ENCODE assay signal across 17 cellular contexts in genomic region chr18:31454066-31454708, GRCh38. TPM values are rescaled to one million over a fixed set of nuclear protein-coding genes. Genes with fewer than 3 reads are reported as not detected.
A peak's percentile ranks its signal among the peaks of the same experiment; 100 is the strongest.
DNase-seq lines count a peak whose midpoint lies in the region; ATAC-seq and TF ChIP-seq lines count a peak whose summit lies in the region.
"Had no signal": no experiment of that assay in that cellular context is flagged by ENCODE, and none has a peak within 500 bp of the region (broad histone marks: within the 10 kb centered on the region; RNA-seq: fewer than 3 reads in every experiment).

No MANE protein-coding gene starts in this region.

- H3K9me3 ChIP-seq in mucosa of descending colon: no peaks in the 10 kb centered on the region
- H3K9me3 ChIP-seq: psoas muscle had no signal

- DNase-seq in EH (ENCODE audit: low read depth) (peak; percentile 42), RKO (ENCODE audit: low spot score) (peak; percentile 81), choroid plexus epithelial cell (ENCODE audit: low read depth) (peak; percentile 79), mucosa of descending colon (no peak), KG1 (lab: John Stamatoyannopoulos, UW) (no peak)
- no peak for DNase-seq in activated CD4-positive, alpha-beta T cell treated with anti-CD3 and anti-CD28 coated beads, Interleukin-2, amount 10 ng/mL, durations not matched to agents 7 days and 5 days
- DNase-seq in activated CD4-positive, alpha-beta memory T cell treated with anti-CD3 and anti-CD28 coated beads for 36 hours: no peak
- DNase-seq: activated CD4-positive, alpha-beta T cell treated with anti-CD3 and anti-CD28 coated beads, Interleukin-2, amount 50 U/mL, for 1 hour; central memory CD4-positive, alpha-beta T cell; EL; NCI-H187; psoas muscle; stimulated activated CD4-positive, alpha-beta T cell treated with anti-CD3 and anti-CD28 coated beads, Interleukin-4, amount 100 ng/mL, for 24 hours; stimulated activated naive CD4-positive, alpha-beta T cell treated with Interleukin-2 at 50 U/mL for 16 hours; T-helper 1 cell had no signal

- no peaks in the 10 kb centered on the region for H3K36me3 ChIP-seq in mucosa of descending colon (ENCODE audit: low read depth)

- intact Hi-C loops in mucosa of descending colon (cut with DNase I, micrococcal nuclease): no loop called here
- intact Hi-C loops in activated CD4-positive, alpha-beta memory T cell treated with anti-CD3 and anti-CD28 coated beads for 36 hours (cut with micrococcal nuclease): no loop called here

- ATAC-seq in mucosa of descending colon (peak; percentile 47), GM19023 (IDR thresholded peaks at IDR 0.05; ENCODE audit: unreplicated experiment) (no peak)
- ATAC-seq: psoas muscle had no signal

- no peak overlapping the region for H3K27ac Mint-ChIP-seq in activated CD4-positive, alpha-beta T cell treated with anti-CD3 and anti-CD28 coated beads, Interleukin-2, amount 10 ng/mL, durations not matched to agents 7 days and 5 days
- no peak overlapping the region for H3K27ac Mint-ChIP-seq in activated CD4-positive, alpha-beta memory T cell treated with anti-CD3 and anti-CD28 coated beads for 36 hours
- H3K27ac Mint-ChIP-seq: activated T-helper 2 cell treated with anti-CD3 and anti-CD28 coated beads, Interferon-gamma antibody, Interleukin-2, Interleukin-4, amounts not matched to agents 10 μg/mL and 5 μg/mL and 100 μg/mL, durations not matched to agents 14 hours and 24 hours and 36 hours had no signal

- POLR2A ChIA-PET in activated CD4-positive, alpha-beta T cell treated with anti-CD3 and anti-CD28 coated beads, Interleukin-2, amount 10 ng/mL, durations not matched to agents 7 days and 5 days (lab: Charles Lee): no interaction called here
- POLR2A ChIA-PET in activated CD4-positive, alpha-beta memory T cell treated with anti-CD3 and anti-CD28 coated beads for 36 hours (lab: Charles Lee): no interaction called here

- CTCF ChIA-PET in activated CD4-positive, alpha-beta T cell treated with anti-CD3 and anti-CD28 coated beads, Interleukin-2, amount 10 ng/mL, durations not matched to agents 7 days and 5 days (lab: Charles Lee): no interaction called here
- CTCF ChIA-PET in activated CD4-positive, alpha-beta memory T cell treated with anti-CD3 and anti-CD28 coated beads for 36 hours (lab: Charles Lee): no interaction called here

- peaks cover 3% of the 10 kb centered on the region for H3K9me3 Mint-ChIP-seq in activated CD4-positive, alpha-beta T cell treated with anti-CD3 and anti-CD28 coated beads, Interleukin-2, amount 10 ng/mL, durations not matched to agents 7 days and 5 days
- H3K9me3 Mint-ChIP-seq in activated CD4-positive, alpha-beta memory T cell treated with anti-CD3 and anti-CD28 coated beads for 36 hours: no peaks in the 10 kb centered on the region
- H3K9me3 Mint-ChIP-seq: activated T-helper 2 cell treated with anti-CD3 and anti-CD28 coated beads, Interferon-gamma antibody, Interleukin-2, Interleukin-4, amounts not matched to agents 10 μg/mL and 5 μg/mL and 100 μg/mL, durations not matched to agents 14 hours and 24 hours and 36 hours had no signal

- no peak overlapping the region for H3K4me3 ChIP-seq in choroid plexus epithelial cell (ENCODE audit: low read depth, low read length)
- no peak overlapping the region for H3K4me3 ChIP-seq in mucosa of descending colon
- H3K4me3 ChIP-seq: psoas muscle had no signal

- H3K27me3 Mint-ChIP-seq in activated CD4-positive, alpha-beta T cell treated with anti-CD3 and anti-CD28 coated beads, Interleukin-2, amount 10 ng/mL, durations not matched to agents 7 days and 5 days: no peaks in the 10 kb centered on the region
- H3K27me3 Mint-ChIP-seq in activated CD4-positive, alpha-beta memory T cell treated with anti-CD3 and anti-CD28 coated beads for 36 hours: peaks cover 2% of the 10 kb centered on the region

- no peaks in the 10 kb centered on the region for H3K4me1 ChIP-seq in mucosa of descending colon (ENCODE audit: low read depth)
- H3K4me1 ChIP-seq: psoas muscle had no signal

- no peak overlapping the region for H3K4me3 Mint-ChIP-seq in activated CD4-positive, alpha-beta T cell treated with anti-CD3 and anti-CD28 coated beads, Interleukin-2, amount 10 ng/mL, durations not matched to agents 7 days and 5 days
- H3K4me3 Mint-ChIP-seq in activated CD4-positive, alpha-beta memory T cell treated with anti-CD3 and anti-CD28 coated beads for 36 hours: no peak overlapping the region

- H3K36me3 Mint-ChIP-seq in activated CD4-positive, alpha-beta T cell treated with anti-CD3 and anti-CD28 coated beads, Interleukin-2, amount 10 ng/mL, durations not matched to agents 7 days and 5 days (ENCODE audit: low read depth): no peaks in the 10 kb centered on the region
- no peaks in the 10 kb centered on the region for H3K36me3 Mint-ChIP-seq in activated CD4-positive, alpha-beta memory T cell treated with anti-CD3 and anti-CD28 coated beads for 36 hours

- no peaks in the 10 kb centered on the region for H3K4me1 Mint-ChIP-seq in activated CD4-positive, alpha-beta T cell treated with anti-CD3 and anti-CD28 coated beads, Interleukin-2, amount 10 ng/mL, durations not matched to agents 7 days and 5 days
- H3K4me1 Mint-ChIP-seq in activated CD4-positive, alpha-beta memory T cell treated with anti-CD3 and anti-CD28 coated beads for 36 hours (ENCODE audit: low read depth): no peaks in the 10 kb centered on the region

- TF ChIP-seq CTCF in choroid plexus epithelial cell (conservative IDR thresholded peaks at IDR 0.05; ENCODE audit: low read depth, low read length) (no peak), mucosa of descending colon (IDR thresholded peaks at IDR 0.05) (no peak)

RNA-seq across cellular contexts. Expression of gene DSG3, which starts 6.6 kb away (rescaled TPM):
- total RNA-seq in mucosa of descending colon: 1 to 10 TPM in 1 of 3 donors, under 1 TPM in 2; 0.06 to 1.0 (median 0.14) TPM
- not detected for total RNA-seq in activated CD4-positive, alpha-beta T cell treated with anti-CD3 and anti-CD28 coated beads, Interleukin-2, amount 10 ng/mL, durations not matched to agents 7 days and 5 days
- total RNA-seq in activated CD4-positive, alpha-beta memory T cell treated with anti-CD3 and anti-CD28 coated beads for 36 hours: not detected
- total RNA-seq: activated T-helper 2 cell treated with anti-CD3 and anti-CD28 coated beads, Interferon-gamma antibody, Interleukin-2, Interleukin-4, amounts not matched to agents 10 μg/mL and 5 μg/mL and 100 μg/mL, durations not matched to agents 14 hours and 24 hours and 36 hours had no signal

RNA-seq across cellular contexts. Expression of gene DSG2, which starts 43.8 kb away (rescaled TPM):
- 100 to 1,000 TPM; 131 to 341 (median 305) TPM for total RNA-seq in mucosa of descending colon
- 1 to 10 TPM; 1.3 to 1.6 TPM for total RNA-seq in activated CD4-positive, alpha-beta T cell treated with anti-CD3 and anti-CD28 coated beads, Interleukin-2, amount 10 ng/mL, durations not matched to agents 7 days and 5 days
- total RNA-seq in activated CD4-positive, alpha-beta memory T cell treated with anti-CD3 and anti-CD28 coated beads for 36 hours: under 1 TPM; 0.19 to 0.31 TPM

Comparison
In these comparisons a context has a peak if more than half of its experiments do, and no peak if none do; other contexts are left out.
1. DNase-seq: peak in EH (single experiment), RKO (single experiment) and choroid plexus epithelial cell (single experiment); none in mucosa of descending colon (0 of 3), activated CD4-positive, alpha-beta T cell treated with anti-CD3 and anti-CD28 coated beads, Interleukin-2, amount 10 ng/mL, durations not matched to agents 7 days and 5 days (single experiment), activated CD4-positive, alpha-beta memory T cell treated with anti-CD3 and anti-CD28 coated beads for 36 hours (single experiment) and KG1 (single experiment).
2. RNA of gene DSG2, which starts 43.8 kb away (total RNA-seq): 131 to 341 TPM in mucosa of descending colon; 1.3 to 1.6 TPM in activated CD4-positive, alpha-beta T cell treated with anti-CD3 and anti-CD28 coated beads, Interleukin-2, amount 10 ng/mL, durations not matched to agents 7 days and 5 days and 0.19 to 0.31 TPM in activated CD4-positive, alpha-beta memory T cell treated with anti-CD3 and anti-CD28 coated beads for 36 hours; every median in the first group is over 10 times any median in the second.